In genomic region chr1:53140451-53140850, GRCh38 we compare ENCODE assay signal across 1 cellular context.
TF ChIP-seq lines count a peak whose summit lies in the region.

No MANE protein-coding gene starts in this region.

TF ChIP-seq in SK-N-SH, 30 proteins besides CTCF, POLR2A, EP300 and RAD21 (continued from another document):
- TF ChIP-seq, protein P1, sequence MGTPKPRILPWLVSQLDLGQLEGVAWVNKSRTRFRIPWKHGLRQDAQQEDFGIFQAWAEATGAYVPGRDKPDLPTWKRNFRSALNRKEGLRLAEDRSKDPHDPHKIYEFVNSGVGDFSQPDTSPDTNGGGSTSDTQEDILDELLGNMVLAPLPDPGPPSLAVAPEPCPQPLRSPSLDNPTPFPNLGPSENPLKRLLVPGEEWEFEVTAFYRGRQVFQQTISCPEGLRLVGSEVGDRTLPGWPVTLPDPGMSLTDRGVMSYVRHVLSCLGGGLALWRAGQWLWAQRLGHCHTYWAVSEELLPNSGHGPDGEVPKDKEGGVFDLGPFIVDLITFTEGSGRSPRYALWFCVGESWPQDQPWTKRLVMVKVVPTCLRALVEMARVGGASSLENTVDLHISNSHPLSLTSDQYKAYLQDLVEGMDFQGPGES (IDR thresholded peaks at IDR 0.05; ENCODE audit: low read depth, low read length), result no peak
- TF ChIP-seq TEAD4 (IDR thresholded peaks at IDR 0.05; ENCODE audit: borderline replicate concordance, insufficient read depth), result no peak
- TF ChIP-seq TCF12 (IDR thresholded peaks at IDR 0.05), result no peak
- TF ChIP-seq, protein P2, sequence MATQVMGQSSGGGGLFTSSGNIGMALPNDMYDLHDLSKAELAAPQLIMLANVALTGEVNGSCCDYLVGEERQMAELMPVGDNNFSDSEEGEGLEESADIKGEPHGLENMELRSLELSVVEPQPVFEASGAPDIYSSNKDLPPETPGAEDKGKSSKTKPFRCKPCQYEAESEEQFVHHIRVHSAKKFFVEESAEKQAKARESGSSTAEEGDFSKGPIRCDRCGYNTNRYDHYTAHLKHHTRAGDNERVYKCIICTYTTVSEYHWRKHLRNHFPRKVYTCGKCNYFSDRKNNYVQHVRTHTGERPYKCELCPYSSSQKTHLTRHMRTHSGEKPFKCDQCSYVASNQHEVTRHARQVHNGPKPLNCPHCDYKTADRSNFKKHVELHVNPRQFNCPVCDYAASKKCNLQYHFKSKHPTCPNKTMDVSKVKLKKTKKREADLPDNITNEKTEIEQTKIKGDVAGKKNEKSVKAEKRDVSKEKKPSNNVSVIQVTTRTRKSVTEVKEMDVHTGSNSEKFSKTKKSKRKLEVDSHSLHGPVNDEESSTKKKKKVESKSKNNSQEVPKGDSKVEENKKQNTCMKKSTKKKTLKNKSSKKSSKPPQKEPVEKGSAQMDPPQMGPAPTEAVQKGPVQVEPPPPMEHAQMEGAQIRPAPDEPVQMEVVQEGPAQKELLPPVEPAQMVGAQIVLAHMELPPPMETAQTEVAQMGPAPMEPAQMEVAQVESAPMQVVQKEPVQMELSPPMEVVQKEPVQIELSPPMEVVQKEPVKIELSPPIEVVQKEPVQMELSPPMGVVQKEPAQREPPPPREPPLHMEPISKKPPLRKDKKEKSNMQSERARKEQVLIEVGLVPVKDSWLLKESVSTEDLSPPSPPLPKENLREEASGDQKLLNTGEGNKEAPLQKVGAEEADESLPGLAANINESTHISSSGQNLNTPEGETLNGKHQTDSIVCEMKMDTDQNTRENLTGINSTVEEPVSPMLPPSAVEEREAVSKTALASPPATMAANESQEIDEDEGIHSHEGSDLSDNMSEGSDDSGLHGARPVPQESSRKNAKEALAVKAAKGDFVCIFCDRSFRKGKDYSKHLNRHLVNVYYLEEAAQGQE (IDR thresholded peaks at IDR 0.05; ENCODE audit: low read depth, low read length), result no peak
- TF ChIP-seq MAX (IDR thresholded peaks at IDR 0.05; ENCODE audit: low read depth), result no peak
- no peak for TF ChIP-seq GATA2 (CRISPR knock-in tag; IDR thresholded peaks at IDR 0.05)
- TF ChIP-seq, protein P3, sequence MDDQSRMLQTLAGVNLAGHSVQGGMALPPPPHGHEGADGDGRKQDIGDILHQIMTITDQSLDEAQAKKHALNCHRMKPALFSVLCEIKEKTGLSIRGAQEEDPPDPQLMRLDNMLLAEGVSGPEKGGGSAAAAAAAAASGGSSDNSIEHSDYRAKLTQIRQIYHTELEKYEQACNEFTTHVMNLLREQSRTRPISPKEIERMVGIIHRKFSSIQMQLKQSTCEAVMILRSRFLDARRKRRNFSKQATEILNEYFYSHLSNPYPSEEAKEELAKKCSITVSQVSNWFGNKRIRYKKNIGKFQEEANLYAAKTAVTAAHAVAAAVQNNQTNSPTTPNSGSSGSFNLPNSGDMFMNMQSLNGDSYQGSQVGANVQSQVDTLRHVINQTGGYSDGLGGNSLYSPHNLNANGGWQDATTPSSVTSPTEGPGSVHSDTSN (IDR thresholded peaks at IDR 0.05), result no peak
- TF ChIP-seq EZH2phosphoT487 (IDR thresholded peaks at IDR 0.05; ENCODE audit: borderline replicate concordance, low read depth), result no peak
- no peak for TF ChIP-seq SIN3A (IDR thresholded peaks at IDR 0.05; ENCODE audit: borderline replicate concordance, low read depth, low read length)
- no peak for TF ChIP-seq FOXJ3 (CRISPR knock-in tag; IDR thresholded peaks at IDR 0.05)
- no peak for TF ChIP-seq NFIC (IDR thresholded peaks at IDR 0.05; ENCODE audit: borderline replicate concordance)
- TF ChIP-seq MXI1 (IDR thresholded peaks at IDR 0.05; ENCODE audit: low read depth, low read length), result no peak
TF ChIP-seq in SK-N-SH: peak in this region for 0.
